ENCODE assay signal across 10 cellular contexts in the genomic region with DNA sequence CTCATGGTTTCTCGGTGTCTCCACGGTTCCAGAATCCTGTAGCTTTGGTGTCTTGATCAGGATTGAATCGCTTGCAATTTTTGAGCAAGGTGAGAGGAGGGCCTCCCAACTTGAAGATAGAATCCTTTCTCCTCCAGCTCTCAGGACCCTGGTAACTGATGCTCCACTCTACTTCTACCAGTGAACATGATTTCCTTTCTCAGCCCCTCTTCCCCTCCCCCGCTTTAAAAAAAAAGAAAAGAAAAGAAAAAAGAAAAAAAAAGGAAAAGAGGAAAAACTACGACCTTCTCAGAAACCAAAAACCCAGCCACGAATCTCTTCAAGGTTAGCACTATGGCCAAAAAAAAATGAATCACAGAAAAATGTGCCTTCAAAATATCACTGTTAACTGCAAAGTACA. TPM values are rescaled to one million over a fixed set of nuclear protein-coding genes. Genes with fewer than 3 reads are reported as not detected.
DNase-seq lines count a peak whose midpoint lies in the region; ATAC-seq, FAIRE-seq and TF ChIP-seq lines count a peak whose summit lies in the region.
"Had no signal": no experiment of that assay in that cellular context is flagged by ENCODE, and none has a peak within 500 bp of the region (broad histone marks: within the 10 kb centered on the region; RNA-seq: fewer than 3 reads in every experiment).

No MANE protein-coding gene starts in this region.

- H3K4me1 ChIP-seq in SJSA1 (replicated peaks): peaks cover 37% of the 10 kb centered on the region
- peaks cover 13% of the 10 kb centered on the region for H3K4me1 ChIP-seq in foreskin keratinocyte
- H3K4me1 ChIP-seq in rectal smooth muscle tissue (ENCODE audit: control insufficient read depth, insufficient read depth, low read length): peaks cover 22% of the 10 kb centered on the region

- DNase-seq in Calu3 (no peak), SJSA1 (ENCODE audit: low read depth in 1 of 2, low spot score in 2 of 2) (no peak), foreskin keratinocyte (no peak), urothelium cell line (ENCODE audit: low spot score) (no peak), NCI-H2081 treated with DMSO at 0.1 percent for 48 hours (lab: John Stamatoyannopoulos, UW) (no peak), NCI-H748 treated with DMSO at 0.1 percent for 48 hours (lab: John Stamatoyannopoulos, UW) (no peak)
- DNase-seq: activated gamma-delta T cell treated with Interleukin-2 at 50 U/mL for 16 hours had no signal

- no peaks in the 10 kb centered on the region for H3K9me3 Mint-ChIP-seq in Calu3 (ENCODE audit: low read depth, unreplicated experiment)

- intact Hi-C loops in Calu3 (cut with micrococcal nuclease; ENCODE audit: unreplicated experiment): no loop called here

- no peak for TF ChIP-seq CTCF in Calu3 (IDR thresholded peaks at IDR 0.05; ENCODE audit: unreplicated experiment)
- TF ChIP-seq CTCF in foreskin keratinocyte (conservative IDR thresholded peaks at IDR 0.05): no peak

- H3K36me3 ChIP-seq in SJSA1 (peaks cover 11% of the 10 kb centered on the region), rectal smooth muscle tissue (ENCODE audit: control insufficient read depth, insufficient read depth, low read length) (no peaks in the 10 kb centered on the region)

- no peak overlapping the region for H3K27ac ChIP-seq in SJSA1
- H3K27ac ChIP-seq in foreskin keratinocyte: peak overlapping the region; percentile 19
- H3K27ac ChIP-seq in rectal smooth muscle tissue (ENCODE audit: low read depth, low read length): no peak overlapping the region

- no peaks in the 10 kb centered on the region for H3K27me3 Mint-ChIP-seq in Calu3 (ENCODE audit: unreplicated experiment)

- H3K4me3 ChIP-seq in SJSA1 (peak overlapping the region; percentile 91), rectal smooth muscle tissue (ENCODE audit: low read length) (peak overlapping the region; percentile 85)

- no peak overlapping the region for H3K9ac ChIP-seq in rectal smooth muscle tissue (ENCODE audit: low read length)

- no peaks in the 10 kb centered on the region for H3K27me3 ChIP-seq in SJSA1 (replicated peaks)
- no peaks in the 10 kb centered on the region for H3K27me3 ChIP-seq in foreskin keratinocyte
- H3K27me3 ChIP-seq in rectal smooth muscle tissue (ENCODE audit: control insufficient read depth, insufficient read depth, low read length): no peaks in the 10 kb centered on the region

- peak overlapping the region; percentile 81 for H3K4me3 Mint-ChIP-seq in Calu3 (ENCODE audit: low read depth, unreplicated experiment)

- 0 out of 2 replicates have a peak, but pooled peaks cover 4% of the 10 kb centered on the region for H3K9me3 ChIP-seq in SJSA1 (replicated peaks)

- CTCF ChIA-PET in Calu3 (lab: Charles Lee): interaction anchor here (0.7 to 1.1 kb wide), 3 partner anchors 36 to 161 kb away, joined by 3 to 5 read pairs (median 4); no protein-coding TSS in a partner anchor

- H3K36me3 Mint-ChIP-seq in Calu3 (ENCODE audit: insufficient read depth, unreplicated experiment): peaks cover 33% of the 10 kb centered on the region

- peak overlapping the region; percentile 82 for H3K27ac Mint-ChIP-seq in Calu3 (ENCODE audit: unreplicated experiment)

- no peak for ATAC-seq in foreskin keratinocyte
- ATAC-seq in HG03565 (IDR thresholded peaks at IDR 0.05; ENCODE audit: unreplicated experiment): no peak

- TSS peak; percentile 44 for BruUV-seq in Calu3 (replicated peaks; lab: Mats Ljungman, UMichigan)

- FAIRE-seq in urothelium cell line (lab: Jason Lieb, UNC): no peak
- FAIRE-seq: H54 had no signal

- peaks cover 52% of the 10 kb centered on the region for H3K4me1 Mint-ChIP-seq in Calu3 (ENCODE audit: low read depth, unreplicated experiment)

RNA-seq across cellular contexts. Expression of gene ARHGEF11, which starts 1.2 kb away (rescaled TPM):
- total RNA-seq in Calu3 (2022) (44.1 and 46.6 TPM in 2 replicates), foreskin keratinocyte (16.5 and 18.4 TPM in 2 replicates)
- total RNA-seq in SJSA1 (2014; rRNA removed; shearing (Covaris generic)): 21.8 and 29.4 TPM in 2 replicates
- 5.6 and 6.1 TPM in 2 replicates for polyA plus RNA-seq in foreskin keratinocyte

RNA-seq across cellular contexts. Expression of gene ETV3L, which starts 55.3 kb away (rescaled TPM):
- total RNA-seq in Calu3 (2022) (not detected in 2 replicates), foreskin keratinocyte (not detected in 2 replicates)
- not detected in 2 replicates for total RNA-seq in SJSA1 (2014; rRNA removed; shearing (Covaris generic))
- not detected in 2 replicates for polyA plus RNA-seq in foreskin keratinocyte
